In the genomic region with DNA sequence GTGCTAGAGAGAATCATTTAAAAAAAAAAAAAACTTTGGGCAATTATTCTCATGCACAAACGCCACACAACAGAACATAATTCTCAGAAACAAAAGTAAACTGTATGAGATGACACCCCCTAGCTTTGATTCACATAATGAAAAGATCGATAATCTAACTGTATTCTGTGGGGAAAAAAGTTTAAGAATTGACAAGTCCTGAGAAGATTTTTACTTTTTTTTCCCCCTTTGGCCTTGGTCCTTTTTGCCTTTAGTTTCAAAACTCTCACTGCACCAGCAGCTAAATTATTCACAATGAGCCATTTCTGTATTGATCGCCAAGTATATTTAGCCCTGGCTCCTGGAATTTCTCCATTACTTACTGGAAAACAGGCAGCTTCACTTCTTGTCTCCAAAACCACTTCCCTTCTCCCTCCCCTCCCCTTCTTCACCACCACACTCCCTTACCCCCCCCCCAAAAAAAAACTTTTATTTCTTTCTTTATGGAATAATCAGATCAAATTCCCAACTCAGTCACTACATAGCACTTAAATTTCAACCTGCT, we compare ENCODE assay signal across 8 cellular contexts. TPM values are rescaled to one million over a fixed set of nuclear protein-coding genes. Genes with fewer than 3 reads are reported as not detected.
DNase-seq lines count a peak whose midpoint lies in the region; ATAC-seq, FAIRE-seq and TF ChIP-seq lines count a peak whose summit lies in the region.

No MANE protein-coding gene starts in this region.

- no peak for TF ChIP-seq RAD21 in H1 (IDR thresholded peaks at IDR 0.05 in 1 of 2, conservative IDR thresholded peaks at IDR 0.05 in 1 of 2; ENCODE audit: low read depth in 2 of 2, low read length in 2 of 2)

- no peaks in the 10 kb centered on the region for H3K9me3 ChIP-seq in CD8-positive, alpha-beta memory T cell (ENCODE audit: low read length)
- H3K9me3 ChIP-seq in H1 (ENCODE audit: insufficient read depth in 2 of 2, low read depth in 1 of 2, low read length in 1 of 2) (no peaks in the 10 kb centered on the region), neuron (ENCODE audit: low read length) (no peaks in the 10 kb centered on the region)

- H2BK20ac ChIP-seq in H1 (ENCODE audit: low read length) = no peak overlapping the region

- H4K20me1 ChIP-seq in H1 (replicated peaks in 1 of 2; ENCODE audit: control insufficient read depth in 1 of 2, insufficient read depth in 2 of 2, low read length in 2 of 2) = no peaks in the 10 kb centered on the region

- no peak overlapping the region for H2BK12ac ChIP-seq in H1 (ENCODE audit: low read depth, low read length)

- H2AK5ac ChIP-seq in H1 (ENCODE audit: low read depth, low read length) = no peak overlapping the region

- H3K27me3 Mint-ChIP-seq in CD8-positive, alpha-beta memory T cell = peaks cover 2 to 47% of the 10 kb centered on the region in 2 donors

- 0 out of 2 replicates have a peak overlapping the region, but pooled peaks have one; percentile 79 for H2AFZ ChIP-seq in H1 (ENCODE audit: low read length)
- peak overlapping the region; percentile 94 for H2AFZ ChIP-seq in neuron (ENCODE audit: low read depth, low read length)

- no peak overlapping the region for H4K8ac ChIP-seq in H1 (ENCODE audit: extremely low read depth, insufficient read depth, low read length)

- H3K79me1 ChIP-seq in H1 (ENCODE audit: low read depth, low read length) = no peaks in the 10 kb centered on the region

- no peak overlapping the region for H4K5ac ChIP-seq in H1 (ENCODE audit: insufficient read length, low read depth, low read length)

- H2BK15ac ChIP-seq in H1 (ENCODE audit: low read length) = no peak overlapping the region

- H3K23ac ChIP-seq in H1 (ENCODE audit: insufficient read length) = no peak overlapping the region

- H3K4ac ChIP-seq in H1 (replicated peaks; ENCODE audit: insufficient read length, low read depth, low read length) = no peak overlapping the region

- peak overlapping the region; percentile 68 to 76 for H3K4me2 ChIP-seq in H1 (ENCODE audit: insufficient read depth in 1 of 2, low read depth in 2 of 2, low read length in 2 of 2)

- H3K14ac ChIP-seq in H1 (ENCODE audit: insufficient read length) = no peak overlapping the region

- H3K4me3 Mint-ChIP-seq in CD8-positive, alpha-beta memory T cell = peak overlapping the region; percentile 90 to 98 (median 92)

- no peaks in the 10 kb centered on the region for H3K79me2 ChIP-seq in H1 (ENCODE audit: control insufficient read depth in 1 of 2, insufficient read depth in 2 of 2, low read length in 2 of 2)

- no peak overlapping the region for H2BK120ac ChIP-seq in H1 (replicated peaks; ENCODE audit: low read depth, low read length)

- H3K56ac ChIP-seq in H1 (replicated peaks; ENCODE audit: insufficient read length, low read depth, low read length) = no peak overlapping the region

- H3K18ac ChIP-seq in H1 (ENCODE audit: extremely low read depth, low read length) = no peak overlapping the region

- no peaks in the 10 kb centered on the region for H3K9me3 Mint-ChIP-seq in CD8-positive, alpha-beta memory T cell

- peak overlapping the region; percentile 44 for H3K4me3 ChIP-seq in CD8-positive, alpha-beta memory T cell (ENCODE audit: low read length)
- H3K4me3 ChIP-seq in H1 (ENCODE audit: extremely low read depth in 1 of 4, insufficient read depth in 2 of 4, low read depth in 3 of 4, low read length in 4 of 4) = peak overlapping the region; percentile 11 to 97 (median 66)
- peak overlapping the region; percentile 95 for H3K4me3 ChIP-seq in neuron (ENCODE audit: low read length)

- H3K27ac ChIP-seq in CD8-positive, alpha-beta memory T cell (ENCODE audit: low read depth, low read length) = no peak overlapping the region
- H3K27ac ChIP-seq in H1 (ENCODE audit: low read depth, low read length) = no peak overlapping the region

- WGBS in H1 (ENCODE audit: extremely low coverage in 1 of 2, insufficient coverage in 1 of 2, insufficient read length in 1 of 2, insufficient replicate concordance in 2 of 2, low coverage in 1 of 2, low lambda C conversion rate in 2 of 2, missing lambda C conversion rate in 1 of 2), 2 experiments = 70% methylated on average over 3 of the region's 3 CpGs; no CpG with 5 or more reads in 1 of the 2 experiments

- POLR2A ChIA-PET in CD8-positive, alpha-beta memory T cell (lab: Charles Lee) = no interaction called here
- POLR2A ChIA-PET in H1 (lab: Charles Lee; ENCODE audit: partially characterized antibody) = no interaction called here

- no peak for TF ChIP-seq POLR2A in H1 (IDR thresholded peaks at IDR 0.05; ENCODE audit: control extremely low read depth in 1 of 2, low read depth in 2 of 2, low read length in 2 of 2)

- peaks cover 33 to 78% (median 45%) of the 10 kb centered on the region in 3 donors for H3K4me1 Mint-ChIP-seq in CD8-positive, alpha-beta memory T cell

- peaks cover 4% of the 10 kb centered on the region for H3K4me1 ChIP-seq in CD8-positive, alpha-beta memory T cell (ENCODE audit: insufficient read depth, low read length)
- H3K4me1 ChIP-seq in H1 (replicated peaks in 1 of 4; ENCODE audit: control insufficient read depth in 3 of 4, insufficient read depth in 4 of 4, low read length in 3 of 4) (peaks cover 0 to 10% (median 2%) of the 10 kb centered on the region in 4 experiments; a peak in 2 of 7 replicates), neuron (ENCODE audit: insufficient read depth, low read length) (peaks cover 17% of the 10 kb centered on the region)

- no peak overlapping the region for H4K91ac ChIP-seq in H1 (replicated peaks; ENCODE audit: insufficient read length, low read length)

- H3K9ac ChIP-seq in H1 (replicated peaks in 1 of 4; ENCODE audit: extremely low read depth in 1 of 4, low read depth in 3 of 4, low read length in 3 of 4) = no peak overlapping the region

- peak overlapping the region; percentile 64 to 98 (median 91) for H3K27ac Mint-ChIP-seq in CD8-positive, alpha-beta memory T cell

- TF ChIP-seq EP300 in H1 (IDR thresholded peaks at IDR 0.05; ENCODE audit: borderline replicate concordance in 1 of 2, low read depth in 2 of 2, low read length in 2 of 2) = no peak

- H3K36me3 Mint-ChIP-seq in CD8-positive, alpha-beta memory T cell = peaks cover 0 to 6% (median 2%) of the 10 kb centered on the region in 3 donors

- FAIRE-seq in H1 (lab: Jason Lieb, UNC) = no peak

- H3K23me2 ChIP-seq in H1 (ENCODE audit: low read depth, low read length) = peaks cover 8% of the 10 kb centered on the region

- no peak overlapping the region for H2BK5ac ChIP-seq in H1 (ENCODE audit: low read depth, low read length)

- H3K27me3 ChIP-seq in CD8-positive, alpha-beta memory T cell (ENCODE audit: insufficient read depth, low read length, poor library complexity, severe bottlenecking) = no peaks in the 10 kb centered on the region
- H3K27me3 ChIP-seq in H1 (replicated peaks in 1 of 4; ENCODE audit: control insufficient read depth in 3 of 4, extremely low read depth in 1 of 4, insufficient read depth in 3 of 4, low read length in 3 of 4) = no peaks in the 10 kb centered on the region
- no peaks in the 10 kb centered on the region for H3K27me3 ChIP-seq in neuron (ENCODE audit: insufficient read depth, low read length)

- CTCF ChIA-PET in CD8-positive, alpha-beta memory T cell (lab: Charles Lee) = interaction anchor here (0.7 kb wide), 1 partner anchor 16 kb away, joined by 3 read pairs; no protein-coding TSS in a partner anchor
- CTCF ChIA-PET in H1 (lab: Charles Lee; ENCODE audit: partially characterized antibody) = interaction anchor here (0.6 to 1.9 kb wide), 10 partner anchors 18 to 481 kb away, joined by 3 to 7 read pairs (median 3); no protein-coding TSS in a partner anchor

- ATAC-seq in GM19463 (IDR thresholded peaks at IDR 0.05; ENCODE audit: unreplicated experiment) (no peak), esophagus mucosa (no peak)

- TF ChIP-seq CTCF in H1 (IDR thresholded peaks at IDR 0.05; ENCODE audit: control extremely low read depth in 1 of 3, insufficient read depth in 1 of 3, low read depth in 1 of 3, low read length in 3 of 3) = no peak

- DNase-seq in CD8-positive, alpha-beta memory T cell = no peak
- DNase-seq in MV-4-11 (lab: John Stamatoyannopoulos, UW) (peak; percentile 45), H1 (ENCODE audit: low read depth in 1 of 2, low spot score in 2 of 2) (no peak), NCI-H146 (lab: John Stamatoyannopoulos, UW) (no peak), ureter (ENCODE audit: low spot score) (no peak)

- H3K36me3 ChIP-seq in CD8-positive, alpha-beta memory T cell (ENCODE audit: insufficient read depth, low read length) = no peaks in the 10 kb centered on the region
- H3K36me3 ChIP-seq in H1 (ENCODE audit: control insufficient read depth in 2 of 4, insufficient read depth in 4 of 4, low read length in 3 of 4) (no peaks in the 10 kb centered on the region), neuron (ENCODE audit: insufficient read depth, low read length) (peaks cover 5% of the 10 kb centered on the region)

TF ChIP-seq in H1, 55 proteins besides CTCF, POLR2A, EP300 and RAD21 (continues in another document):
- TF ChIP-seq KDM1A (IDR thresholded peaks at IDR 0.05; ENCODE audit: borderline replicate concordance, low read length) (no peak), BACH1 (IDR thresholded peaks at IDR 0.05; ENCODE audit: low read length) (no peak), JUN (IDR thresholded peaks at IDR 0.05; ENCODE audit: low read depth, low read length) (no peak), POLR2AphosphoS5 (IDR thresholded peaks at IDR 0.05; ENCODE audit: low read depth, low read length) (no peak), ATF2 (IDR thresholded peaks at IDR 0.05; ENCODE audit: low read length) (no peak)

RNA-seq across cellular contexts. Expression of gene IKZF2, which starts 2.0 kb away (rescaled TPM):
- 10 to 100 TPM in 1 of 2 experiments, 1 to 10 TPM in 1; 8.9 to 10.0 TPM for total RNA-seq in CD8-positive, alpha-beta memory T cell
- polyA plus RNA-seq in CD8-positive, alpha-beta memory T cell = 4.0 TPM
- 4.4 and 5.8 TPM in 2 replicates for total RNA-seq in H1 (2021; fragmentation: NEBNext Ultra II Directional; extraction: Animal tissue kit (Norgen Biotek cat#: 25700))
- 1.0 and 1.7 TPM in 2 replicates for polyA plus RNA-seq in H1 (2011; rRNA removed)
- 1.8 TPM for polyA plus RNA-seq in H1 (2011; cell fraction: cytosol; rRNA removed)
- 3.6 TPM for polyA plus RNA-seq in H1 (2011; cell fraction: nucleus; rRNA removed)
- polyA plus RNA-seq in H1 (2012, experiment 1 of 2) = 1.9 to 3.1 TPM (median 2.3 TPM) in 4 replicates
- polyA plus RNA-seq in H1 (2012, experiment 2 of 2) = 0.63 TPM
- polyA plus RNA-seq in H1 (2013, experiment 1 of 2) = 1.5 TPM
- polyA plus RNA-seq in H1 (2013, experiment 2 of 2) = 1.1 TPM
- polyA minus RNA-seq in H1 (2011; rRNA and poly(A)+ RNA removed) = 18.4 and 19.7 TPM in 2 replicates
- 5.7 TPM for polyA minus RNA-seq in H1 (2011; cell fraction: cytosol; rRNA and poly(A)+ RNA removed)
- 40.8 TPM for polyA minus RNA-seq in H1 (2011; cell fraction: nucleus; rRNA and poly(A)+ RNA removed)
- total RNA-seq in ureter (118 TPM), esophagus mucosa (66.4 TPM)

Comparison
In these comparisons a context has a peak if more than half of its experiments do, and no peak if none do; other contexts are left out.
1. H3K4me3 ChIP-seq: peak in every context shown above with its lines; median percentile 95 in neuron; 66 in H1; 44 in CD8-positive, alpha-beta memory T cell.